1 cellular context compared by ENCODE assay signal in the genomic region with DNA sequence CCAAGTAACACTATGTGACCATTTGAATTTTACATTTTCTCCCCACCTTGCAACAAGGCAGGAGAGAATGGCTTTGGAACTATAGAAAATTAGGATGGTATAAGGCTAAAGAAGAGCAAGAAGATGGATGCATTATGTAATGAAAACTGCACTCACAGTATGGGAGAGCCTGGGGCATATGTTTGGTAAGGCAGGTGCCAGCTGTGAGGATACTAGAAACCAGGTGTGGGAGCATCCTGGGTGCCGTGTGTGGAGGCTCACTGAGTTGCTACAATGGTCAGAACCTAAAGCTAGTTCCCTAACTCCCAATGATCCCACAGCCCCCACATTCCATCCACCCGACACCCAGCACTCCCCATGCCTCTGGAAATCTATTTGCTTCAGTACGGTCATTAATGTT.
TF ChIP-seq lines count a peak whose summit lies in the region.

No MANE protein-coding gene starts in this region.

TF ChIP-seq in GM12878, 131 proteins besides CTCF, POLR2A, EP300 and RAD21:
- TF ChIP-seq STAT1 (conservative IDR thresholded peaks at IDR 0.05): no peak
- no peak for TF ChIP-seq ZNF622 (IDR thresholded peaks at IDR 0.05)
- no peak for TF ChIP-seq HSF1 (IDR thresholded peaks at IDR 0.05; ENCODE audit: low read depth, low read length)
- TF ChIP-seq SMAD5 (IDR thresholded peaks at IDR 0.05; ENCODE audit: low read depth): no peak
- no peak for TF ChIP-seq ESRRA (IDR thresholded peaks at IDR 0.05; ENCODE audit: low read length)
- no peak for TF ChIP-seq FOXK2 (IDR thresholded peaks at IDR 0.05)
- TF ChIP-seq HCFC1 (IDR thresholded peaks at IDR 0.05; ENCODE audit: low read length): no peak
- TF ChIP-seq, protein P1, sequence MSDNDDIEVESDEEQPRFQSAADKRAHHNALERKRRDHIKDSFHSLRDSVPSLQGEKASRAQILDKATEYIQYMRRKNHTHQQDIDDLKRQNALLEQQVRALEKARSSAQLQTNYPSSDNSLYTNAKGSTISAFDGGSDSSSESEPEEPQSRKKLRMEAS (IDR thresholded peaks at IDR 0.05; ENCODE audit: low read depth, low read length): no peak
- TF ChIP-seq NFXL1 (IDR thresholded peaks at IDR 0.05; ENCODE audit: borderline replicate concordance): no peak
- TF ChIP-seq CBX3 (IDR thresholded peaks at IDR 0.05; ENCODE audit: borderline replicate concordance, low read depth): no peak
- TF ChIP-seq POU2F2 (IDR thresholded peaks at IDR 0.05; ENCODE audit: borderline replicate concordance, low read depth, low read length): no peak
- TF ChIP-seq ASH2L (IDR thresholded peaks at IDR 0.05; ENCODE audit: borderline replicate concordance, low read depth): no peak
- TF ChIP-seq SIN3A (IDR thresholded peaks at IDR 0.05; ENCODE audit: low read depth, low read length): no peak
